ENCODE assay signal across 18 cellular contexts in the genomic region with DNA sequence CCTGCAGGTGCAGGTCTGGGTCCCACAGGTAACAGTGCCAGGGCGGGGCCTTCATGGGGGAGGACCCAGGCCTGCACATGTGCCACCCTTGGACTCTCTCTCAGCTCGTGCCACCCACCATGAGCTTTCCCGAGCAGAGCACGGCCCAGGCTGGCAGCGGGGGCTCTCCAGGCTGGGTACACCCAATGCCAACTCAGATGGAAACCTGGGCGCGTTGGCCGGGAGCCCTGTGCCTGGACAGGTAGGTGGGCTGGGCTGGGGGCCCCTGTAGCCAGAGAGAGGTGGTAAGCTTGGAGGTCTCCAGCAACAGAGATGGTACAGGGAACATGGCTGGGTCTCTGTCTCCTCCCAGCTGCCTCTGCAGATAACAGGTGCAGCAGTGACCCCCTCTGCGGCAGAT.
A peak's percentile ranks its signal among the peaks of the same experiment; 100 is the strongest.
DNase-seq lines count a peak whose midpoint lies in the region; ATAC-seq and TF ChIP-seq lines count a peak whose summit lies in the region.
"Had no signal": no experiment of that assay in that cellular context is flagged by ENCODE, and none has a peak within 500 bp of the region (broad histone marks: within the 10 kb centered on the region; RNA-seq: fewer than 3 reads in every experiment).

No MANE protein-coding gene starts in this region.

- H3K27me3 ChIP-seq in spleen (replicated peaks in 1 of 7) (peaks cover 0 to 7% (median 0%) of the 10 kb centered on the region in 7 donors), upper lobe of right lung (no peaks in the 10 kb centered on the region)
- H3K27me3 ChIP-seq: BLaER1 treated with 17β-estradiol and CSF1 and Interleukin-3, amounts not matched to agents 10 nM and 100 nM had no signal

- H3K9me3 ChIP-seq in spleen (peaks cover 0 to 2% (median 0%) of the 10 kb centered on the region in 8 donors), upper lobe of right lung (no peaks in the 10 kb centered on the region)
- H3K9me3 ChIP-seq: A549, Caco-2 had no signal

- 78 to 88% (median 84%) methylated on average over 7 to 9 of the region's 9 CpGs for WGBS in spleen, 5 donors

- no peak overlapping the region for H3K27ac Mint-ChIP-seq in natural killer cell treated with Interleukin-12 subunit alpha and Interleukin-12 subunit beta and Interleukin-15 and Interleukin-18, amount 100 ng/mL, for 72 hours
- H3K27ac Mint-ChIP-seq in natural killer cell = no peak overlapping the region
- H3K27ac Mint-ChIP-seq: B cell; CD4-positive, alpha-beta T cell; CD8-positive, alpha-beta T cell had no signal

- no peaks in the 10 kb centered on the region for H3K36me3 Mint-ChIP-seq in natural killer cell treated with Interleukin-12 subunit alpha and Interleukin-12 subunit beta and Interleukin-15 and Interleukin-18, amount 100 ng/mL, for 72 hours
- H3K36me3 Mint-ChIP-seq in natural killer cell = no peaks in the 10 kb centered on the region
- H3K36me3 Mint-ChIP-seq: CD8-positive, alpha-beta T cell had no signal

- intact Hi-C loops in natural killer cell (cut with micrococcal nuclease) = no loop called here
- intact Hi-C loops in spleen (cut with DNase I; ENCODE audit: low total_unique reads) = no loop called here
- intact Hi-C loops in upper lobe of right lung (cut with DNase I) = no loop called here

- H3K36me3 ChIP-seq in spleen = no peaks in the 10 kb centered on the region
- H3K36me3 ChIP-seq in upper lobe of right lung = no peaks in the 10 kb centered on the region
- H3K36me3 ChIP-seq: BLaER1 treated with 17β-estradiol and CSF1 and Interleukin-3, amounts not matched to agents 10 nM and 100 nM had no signal

- H3K9me3 Mint-ChIP-seq in natural killer cell treated with Interleukin-12 subunit alpha and Interleukin-12 subunit beta and Interleukin-15 and Interleukin-18, amount 100 ng/mL, for 72 hours = no peaks in the 10 kb centered on the region
- H3K9me3 Mint-ChIP-seq in natural killer cell = peaks cover 2 to 3% of the 10 kb centered on the region in 2 donors
- H3K9me3 Mint-ChIP-seq: CD4-positive, alpha-beta T cell; CD8-positive, alpha-beta T cell had no signal

- H3K4me1 Mint-ChIP-seq in natural killer cell treated with Interleukin-12 subunit alpha and Interleukin-12 subunit beta and Interleukin-15 and Interleukin-18, amount 100 ng/mL, for 72 hours (ENCODE audit: low read depth in 2 of 2) = no peaks in the 10 kb centered on the region
- peaks cover 0 to 4% of the 10 kb centered on the region in 2 donors for H3K4me1 Mint-ChIP-seq in natural killer cell
- H3K4me1 Mint-ChIP-seq: B cell had no signal

- TF ChIP-seq POLR2A in spleen (IDR thresholded peaks at IDR 0.05) = no peak

- no peak overlapping the region for H3K4me3 Mint-ChIP-seq in natural killer cell treated with Interleukin-12 subunit alpha and Interleukin-12 subunit beta and Interleukin-15 and Interleukin-18, amount 100 ng/mL, for 72 hours
- no peak overlapping the region for H3K4me3 Mint-ChIP-seq in natural killer cell
- H3K4me3 Mint-ChIP-seq: B cell; CD4-positive, alpha-beta T cell; CD8-positive, alpha-beta T cell had no signal

- no peak for DNase-seq in natural killer cell treated with Interleukin-12 subunit alpha and Interleukin-12 subunit beta and Interleukin-15 and Interleukin-18, amount 100 ng/mL, for 72 hours (ENCODE audit: low spot score)
- no peak for DNase-seq in natural killer cell
- DNase-seq in spleen = peak; percentile 64
- no peak for DNase-seq in upper lobe of right lung
- DNase-seq in nucleus accumbens (lab: John Stamatoyannopoulos, UW) = no peak
- DNase-seq: AML-193; Caco-2; Calu3; CD4-positive, alpha-beta T cell; CD8-positive, alpha-beta T cell; DMS79 treated with DMSO at 0.1 percent for 48 hours; GF-D8 had no signal

- H3K4me1 ChIP-seq in spleen (no peaks in the 10 kb centered on the region), upper lobe of right lung (no peaks in the 10 kb centered on the region)
- H3K4me1 ChIP-seq: A549; BLaER1 treated with 17β-estradiol and CSF1 and Interleukin-3, amounts not matched to agents 10 nM and 100 nM; Caco-2 had no signal

- TF ChIP-seq CTCF in natural killer cell (IDR thresholded peaks at IDR 0.05) = no peak
- no peak for TF ChIP-seq CTCF in spleen (IDR thresholded peaks at IDR 0.05 in 8 of 11, conservative IDR thresholded peaks at IDR 0.05 in 3 of 11)
- no peak for TF ChIP-seq CTCF in upper lobe of right lung (IDR thresholded peaks at IDR 0.05)

- no peak overlapping the region for H3K27ac ChIP-seq in spleen
- no peak overlapping the region for H3K27ac ChIP-seq in upper lobe of right lung
- H3K27ac ChIP-seq: 22Rv1; A549; BLaER1 treated with 17β-estradiol and CSF1 and Interleukin-3, amounts not matched to agents 10 nM and 100 nM; C4-2B had no signal

- no peak overlapping the region for H3K4me3 ChIP-seq in spleen
- no peak overlapping the region for H3K4me3 ChIP-seq in upper lobe of right lung
- H3K4me3 ChIP-seq: A549; BLaER1 treated with 17β-estradiol and CSF1 and Interleukin-3, amounts not matched to agents 10 nM and 100 nM had no signal

- peak; percentile 40 to 49 for ATAC-seq in natural killer cell treated with Interleukin-12 subunit alpha and Interleukin-12 subunit beta and Interleukin-15 and Interleukin-18, amount 100 ng/mL, for 72 hours
- ATAC-seq in natural killer cell (no peak), upper lobe of right lung (peak; percentile 12), GM21619 (IDR thresholded peaks at IDR 0.05; ENCODE audit: unreplicated experiment) (no peak)
- ATAC-seq: A549; CD8-positive, alpha-beta T cell had no signal

- no peaks in the 10 kb centered on the region for H3K27me3 Mint-ChIP-seq in natural killer cell treated with Interleukin-12 subunit alpha and Interleukin-12 subunit beta and Interleukin-15 and Interleukin-18, amount 100 ng/mL, for 72 hours
- no peaks in the 10 kb centered on the region for H3K27me3 Mint-ChIP-seq in natural killer cell (ENCODE audit: low read depth in 2 of 2)
- H3K27me3 Mint-ChIP-seq: CD4-positive, alpha-beta T cell had no signal

Comparison
In these comparisons a context has a peak if more than half of its experiments do, and no peak if none do; other contexts are left out.
1. ATAC-seq: peak in natural killer cell treated with Interleukin-12 subunit alpha and Interleukin-12 subunit beta and Interleukin-15 and Interleukin-18, amount 100 ng/mL, for 72 hours (2 of 2) and upper lobe of right lung (single experiment); none in natural killer cell (0 of 3) and GM21619 (single experiment).